1 cellular context compared by ENCODE assay signal in the genomic region with DNA sequence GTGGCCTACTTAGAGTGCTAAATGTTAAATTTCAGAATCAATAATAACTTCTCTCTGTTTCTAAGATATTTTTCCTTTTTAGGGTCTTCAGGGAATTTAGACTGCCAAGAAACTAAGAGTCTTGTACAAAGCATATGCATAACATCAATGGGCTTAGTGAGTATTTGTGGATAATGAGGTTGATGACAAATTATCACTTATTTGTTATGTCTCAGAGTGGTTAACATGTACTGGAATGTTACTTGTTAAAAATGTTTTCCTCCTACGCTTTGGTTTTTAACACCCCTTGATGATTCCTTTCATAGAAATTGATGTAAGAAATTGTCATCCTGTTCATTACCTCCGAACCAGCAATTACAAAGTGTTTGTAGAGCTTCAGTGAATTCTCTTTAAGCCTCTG.
TF ChIP-seq lines count a peak whose summit lies in the region.

No MANE protein-coding gene starts in this region.

TF ChIP-seq in GM12878, 131 proteins besides CTCF, POLR2A, EP300 and RAD21 (continued from another document):
- TF ChIP-seq, protein P1, sequence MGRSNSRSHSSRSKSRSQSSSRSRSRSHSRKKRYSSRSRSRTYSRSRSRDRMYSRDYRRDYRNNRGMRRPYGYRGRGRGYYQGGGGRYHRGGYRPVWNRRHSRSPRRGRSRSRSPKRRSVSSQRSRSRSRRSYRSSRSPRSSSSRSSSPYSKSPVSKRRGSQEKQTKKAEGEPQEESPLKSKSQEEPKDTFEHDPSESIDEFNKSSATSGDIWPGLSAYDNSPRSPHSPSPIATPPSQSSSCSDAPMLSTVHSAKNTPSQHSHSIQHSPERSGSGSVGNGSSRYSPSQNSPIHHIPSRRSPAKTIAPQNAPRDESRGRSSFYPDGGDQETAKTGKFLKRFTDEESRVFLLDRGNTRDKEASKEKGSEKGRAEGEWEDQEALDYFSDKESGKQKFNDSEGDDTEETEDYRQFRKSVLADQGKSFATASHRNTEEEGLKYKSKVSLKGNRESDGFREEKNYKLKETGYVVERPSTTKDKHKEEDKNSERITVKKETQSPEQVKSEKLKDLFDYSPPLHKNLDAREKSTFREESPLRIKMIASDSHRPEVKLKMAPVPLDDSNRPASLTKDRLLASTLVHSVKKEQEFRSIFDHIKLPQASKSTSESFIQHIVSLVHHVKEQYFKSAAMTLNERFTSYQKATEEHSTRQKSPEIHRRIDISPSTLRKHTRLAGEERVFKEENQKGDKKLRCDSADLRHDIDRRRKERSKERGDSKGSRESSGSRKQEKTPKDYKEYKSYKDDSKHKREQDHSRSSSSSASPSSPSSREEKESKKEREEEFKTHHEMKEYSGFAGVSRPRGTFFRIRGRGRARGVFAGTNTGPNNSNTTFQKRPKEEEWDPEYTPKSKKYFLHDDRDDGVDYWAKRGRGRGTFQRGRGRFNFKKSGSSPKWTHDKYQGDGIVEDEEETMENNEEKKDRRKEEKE (IDR thresholded peaks at IDR 0.05) = no peak
- TF ChIP-seq SUZ12 (IDR thresholded peaks at IDR 0.05; ENCODE audit: unreplicated experiment) = no peak
